15 cellular contexts compared by ENCODE assay signal in genomic region chr7:2076649-2077064, GRCh38.
"Had no signal": no experiment of that assay in that cellular context is flagged by ENCODE, and none has a peak within 500 bp of the region (broad histone marks: within the 10 kb centered on the region; RNA-seq: fewer than 3 reads in every experiment).

No MANE protein-coding gene starts in this region.

- H3K36me3 ChIP-seq: uterus had no signal

- H3K27ac Mint-ChIP-seq: activated CD8-positive, alpha-beta T cell treated with anti-CD3 and anti-CD28 coated beads for 36 hours; activated naive CD8-positive, alpha-beta T cell; naive thymus-derived CD8-positive, alpha-beta T cell; stimulated activated effector memory CD8-positive, alpha-beta T cell treated with anti-CD3 and anti-CD28 coated beads, Interleukin-12 subunit alpha, Interleukin-12 subunit beta, amount 100 ng/mL, for 72 hours had no signal

- H3K9me3 Mint-ChIP-seq: activated CD8-positive, alpha-beta T cell treated with anti-CD3 and anti-CD28 coated beads for 36 hours; naive thymus-derived CD8-positive, alpha-beta T cell; stimulated activated effector memory CD8-positive, alpha-beta T cell treated with anti-CD3 and anti-CD28 coated beads, Interleukin-12 subunit alpha, Interleukin-12 subunit beta, amount 100 ng/mL, for 72 hours had no signal

- H3K27ac ChIP-seq: tibial artery, uterus had no signal

- ATAC-seq: activated CD8-positive, alpha-beta T cell treated with anti-CD3 and anti-CD28 coated beads for 36 hours; mucosa of descending colon; naive thymus-derived CD8-positive, alpha-beta T cell; stimulated activated effector memory CD8-positive, alpha-beta T cell treated with anti-CD3 and anti-CD28 coated beads, Interleukin-12 subunit alpha, Interleukin-12 subunit beta, amount 100 ng/mL, for 72 hours had no signal

- H3K4me1 ChIP-seq: tibial artery, uterus had no signal

- H3K4me3 Mint-ChIP-seq: activated CD8-positive, alpha-beta T cell treated with anti-CD3 and anti-CD28 coated beads for 36 hours; activated naive CD8-positive, alpha-beta T cell; naive thymus-derived CD8-positive, alpha-beta T cell; stimulated activated effector memory CD8-positive, alpha-beta T cell treated with anti-CD3 and anti-CD28 coated beads, Interleukin-12 subunit alpha, Interleukin-12 subunit beta, amount 100 ng/mL, for 72 hours had no signal

- H3K36me3 Mint-ChIP-seq: stimulated activated effector memory CD8-positive, alpha-beta T cell treated with anti-CD3 and anti-CD28 coated beads, Interleukin-12 subunit alpha, Interleukin-12 subunit beta, amount 100 ng/mL, for 72 hours had no signal

- H3K27me3 Mint-ChIP-seq: activated CD8-positive, alpha-beta T cell treated with anti-CD3 and anti-CD28 coated beads for 36 hours; activated naive CD8-positive, alpha-beta T cell had no signal

- H3K27me3 ChIP-seq: tibial artery, uterus had no signal

- H3K4me3 ChIP-seq: mucosa of descending colon, tibial artery, uterus had no signal

- DNase-seq: activated CD4-positive, alpha-beta T cell treated with anti-CD3 and anti-CD28 coated beads for 4 hours; activated CD8-positive, alpha-beta T cell treated with anti-CD3 and anti-CD28 coated beads for 36 hours; activated effector memory CD4-positive, alpha-beta T cell treated with anti-CD3 and anti-CD28 coated beads, Interleukin-2, amount 50 U/mL, for 16 hours; activated T-cell treated with anti-CD3 and anti-CD28 coated beads, Interleukin-2, amount 50 U/mL, for 48 hours; amniotic stem cell; caudate nucleus; erythroblast; mucosa of descending colon; naive thymus-derived CD8-positive, alpha-beta T cell; retina; T1000; tibial artery; uterus had no signal

- H3K9me3 ChIP-seq: mucosa of descending colon, tibial artery, uterus had no signal
